ENCODE assay signal across 8 cellular contexts in the genomic region with DNA sequence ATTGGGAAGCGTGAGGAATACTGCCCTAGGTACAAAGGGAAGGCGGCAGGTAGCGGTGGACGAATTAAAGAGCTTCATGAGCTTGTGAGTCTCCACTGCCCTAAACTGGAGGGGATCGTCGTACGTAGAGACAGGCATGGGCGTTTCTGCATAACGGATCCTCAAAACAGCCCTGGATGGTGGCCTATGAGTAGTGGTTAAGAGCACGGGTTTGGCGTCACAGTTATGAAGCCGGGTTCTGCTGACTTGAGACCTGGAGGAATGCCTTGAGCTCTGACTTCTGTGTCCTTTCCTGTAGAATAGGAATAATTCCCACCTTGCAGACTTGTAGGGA. TPM values are rescaled to one million over a fixed set of nuclear protein-coding genes. Genes with fewer than 3 reads are reported as not detected.
DNase-seq lines count a peak whose midpoint lies in the region; ATAC-seq and TF ChIP-seq lines count a peak whose summit lies in the region.

No MANE protein-coding gene starts in this region.

- CTCF ChIA-PET in activated CD8-positive, alpha-beta memory T cell treated with anti-CD3 and anti-CD28 coated beads, Interleukin-2, amount 10 ng/mL, durations not matched to agents 7 days and 5 days (lab: Charles Lee): interaction anchor here (0.9 to 16.7 kb wide), 11 partner anchors 9 to 84 kb away, joined by 3 to 180 read pairs (median 7); a partner anchor contains a TSS

- H3K27ac ChIP-seq in OCI-LY3 (ENCODE audit: low read length): peak overlapping the region; percentile 99

- peak; percentile 17 for ATAC-seq in activated CD8-positive, alpha-beta memory T cell treated with anti-CD3 and anti-CD28 coated beads, Interleukin-2, amount 10 ng/mL, durations not matched to agents 7 days and 5 days

- H3K4me3 ChIP-seq in OCI-LY3 (ENCODE audit: low read length) (peak overlapping the region; percentile 96), astrocyte of the cerebellum (ENCODE audit: low read depth, low read length) (peak overlapping the region; percentile 77)

- peak; percentile 66 for DNase-seq in activated CD8-positive, alpha-beta memory T cell treated with anti-CD3 and anti-CD28 coated beads, Interleukin-2, amount 10 ng/mL, durations not matched to agents 7 days and 5 days
- no peak for DNase-seq in activated CD8-positive, alpha-beta memory T cell treated with anti-CD3 and anti-CD28 coated beads for 24 hours
- DNase-seq in astrocyte of the cerebellum (ENCODE audit: low read depth): no peak
- peak; percentile 40 for DNase-seq in iPS-NIHi7 (ENCODE audit: extremely low spot score)
- DNase-seq in stimulated activated CD4-positive, alpha-beta T cell treated with anti-CD3 and anti-CD28 coated beads, Interleukin-15, amount 100 ng/mL, for 24 hours: peak; percentile 32
- DNase-seq in T1000 (lab: John Stamatoyannopoulos, UW): no peak
- no peak for DNase-seq in NCI-H2171 treated with DMSO at 0.1 percent for 48 hours (lab: John Stamatoyannopoulos, UW)

- peak overlapping the region; percentile 96 for H3K4me2 ChIP-seq in OCI-LY3 (ENCODE audit: low read length)

- H3K9me3 Mint-ChIP-seq in activated CD8-positive, alpha-beta memory T cell treated with anti-CD3 and anti-CD28 coated beads, Interleukin-2, amount 10 ng/mL, durations not matched to agents 7 days and 5 days (ENCODE audit: low read depth): no peaks in the 10 kb centered on the region

- H3K4me3 Mint-ChIP-seq in activated CD8-positive, alpha-beta memory T cell treated with anti-CD3 and anti-CD28 coated beads, Interleukin-2, amount 10 ng/mL, durations not matched to agents 7 days and 5 days: peak overlapping the region; percentile 99

- no peaks in the 10 kb centered on the region for H3K27me3 Mint-ChIP-seq in activated CD8-positive, alpha-beta memory T cell treated with anti-CD3 and anti-CD28 coated beads, Interleukin-2, amount 10 ng/mL, durations not matched to agents 7 days and 5 days

- peak overlapping the region; percentile 97 for H3K9ac ChIP-seq in OCI-LY3 (ENCODE audit: low read length)

- no peaks in the 10 kb centered on the region for H3K9me3 ChIP-seq in OCI-LY3 (ENCODE audit: insufficient read depth, low read length)

- no peaks in the 10 kb centered on the region for H4K20me1 ChIP-seq in OCI-LY3 (ENCODE audit: insufficient read depth, low read length)

- in situ Hi-C loops in astrocyte of the cerebellum (cut with HindIII; ENCODE audit: low sequenced_read_pairs): loop anchor here (5.0 kb wide), 1 partner anchor 35 kb away; no protein-coding TSS in a partner anchor

- peaks cover 40% of the 10 kb centered on the region for H3K4me1 Mint-ChIP-seq in activated CD8-positive, alpha-beta memory T cell treated with anti-CD3 and anti-CD28 coated beads, Interleukin-2, amount 10 ng/mL, durations not matched to agents 7 days and 5 days

- peak overlapping the region; percentile 98 for H3K27ac Mint-ChIP-seq in activated CD8-positive, alpha-beta memory T cell treated with anti-CD3 and anti-CD28 coated beads, Interleukin-2, amount 10 ng/mL, durations not matched to agents 7 days and 5 days

- peaks cover 36% of the 10 kb centered on the region for H3K4me1 ChIP-seq in OCI-LY3 (ENCODE audit: low read length)

- peaks cover 46% of the 10 kb centered on the region for H3K36me3 ChIP-seq in OCI-LY3 (replicated peaks; ENCODE audit: low read depth, low read length)

- peaks cover 30% of the 10 kb centered on the region for H3K36me3 Mint-ChIP-seq in activated CD8-positive, alpha-beta memory T cell treated with anti-CD3 and anti-CD28 coated beads, Interleukin-2, amount 10 ng/mL, durations not matched to agents 7 days and 5 days

- peaks cover 64% of the 10 kb centered on the region for H3K79me2 ChIP-seq in OCI-LY3 (ENCODE audit: low read length)

- H3K27me3 ChIP-seq in OCI-LY3 (ENCODE audit: low read depth, low read length): no peaks in the 10 kb centered on the region

- no peak for TF ChIP-seq CTCF in OCI-LY3 (IDR thresholded peaks at IDR 0.05; ENCODE audit: low read depth, low read length)
- no peak for TF ChIP-seq CTCF in astrocyte of the cerebellum (IDR thresholded peaks at IDR 0.05; ENCODE audit: low read depth, low read length, missing control alignments)

- peak overlapping the region; percentile 16; the same call in 1 of the 2 replicates for H2AFZ ChIP-seq in OCI-LY3 (ENCODE audit: low read depth, low read length)

RNA-seq across cellular contexts. Expression of a gene that starts 0.3 kb away (rescaled TPM):
- total RNA-seq in activated CD8-positive, alpha-beta memory T cell treated with anti-CD3 and anti-CD28 coated beads, Interleukin-2, amount 10 ng/mL, durations not matched to agents 7 days and 5 days: 10 to 100 TPM; 48.3 to 60.6 TPM

RNA-seq across cellular contexts. Expression of a gene that starts 0.8 kb away (rescaled TPM):
- total RNA-seq in activated CD8-positive, alpha-beta memory T cell treated with anti-CD3 and anti-CD28 coated beads, Interleukin-2, amount 10 ng/mL, durations not matched to agents 7 days and 5 days: 10 to 100 TPM; 43.9 to 51.2 TPM

RNA-seq across cellular contexts. Expression of a gene that starts 29.5 kb away (rescaled TPM):
- total RNA-seq in activated CD8-positive, alpha-beta memory T cell treated with anti-CD3 and anti-CD28 coated beads, Interleukin-2, amount 10 ng/mL, durations not matched to agents 7 days and 5 days: 10 to 100 TPM; 36.9 to 42.3 TPM

RNA-seq across cellular contexts. Expression of a gene that starts 29.6 kb away (rescaled TPM):
- 100 to 1,000 TPM; 189 to 258 TPM for total RNA-seq in activated CD8-positive, alpha-beta memory T cell treated with anti-CD3 and anti-CD28 coated beads, Interleukin-2, amount 10 ng/mL, durations not matched to agents 7 days and 5 days

RNA-seq across cellular contexts. Expression of a gene that starts 29.9 kb away (rescaled TPM):
- 10 to 100 TPM in 1 of 2 experiments, 1 to 10 TPM in 1; 7.8 to 15.3 TPM for total RNA-seq in activated CD8-positive, alpha-beta memory T cell treated with anti-CD3 and anti-CD28 coated beads, Interleukin-2, amount 10 ng/mL, durations not matched to agents 7 days and 5 days

Comparison
In these comparisons a context has a peak if more than half of its experiments do, and no peak if none do; other contexts are left out.
1. DNase-seq: peak in activated CD8-positive, alpha-beta memory T cell treated with anti-CD3 and anti-CD28 coated beads, Interleukin-2, amount 10 ng/mL, durations not matched to agents 7 days and 5 days (single experiment), iPS-NIHi7 (single experiment) and stimulated activated CD4-positive, alpha-beta T cell treated with anti-CD3 and anti-CD28 coated beads, Interleukin-15, amount 100 ng/mL, for 24 hours (single experiment); none in activated CD8-positive, alpha-beta memory T cell treated with anti-CD3 and anti-CD28 coated beads for 24 hours (single experiment), astrocyte of the cerebellum (single experiment), T1000 (single experiment) and NCI-H2171 treated with DMSO at 0.1 percent for 48 hours (single experiment).